8 cellular contexts compared by ENCODE assay signal in genomic region chr6:109455161-109455501, GRCh38. TPM values are rescaled to one million over a fixed set of nuclear protein-coding genes. Genes with fewer than 3 reads are reported as not detected.
DNase-seq lines count a peak whose midpoint lies in the region; ATAC-seq, FAIRE-seq and TF ChIP-seq lines count a peak whose summit lies in the region.

No MANE protein-coding gene starts in this region.

- H3K4me1 ChIP-seq in endocrine pancreas (ENCODE audit: control insufficient read depth, insufficient read depth, low read length): no peaks in the 10 kb centered on the region

- H3K4me1 Mint-ChIP-seq in T-helper 2 cell treated with Interferon-gamma antibody and Interleukin-4, amounts not matched to agents 5 μg/mL and 100 μg/mL, for 36 hours (ENCODE audit: low read depth): peaks cover 59% of the 10 kb centered on the region
- peaks cover 29% of the 10 kb centered on the region for H3K4me1 Mint-ChIP-seq in nephron

- no peak for FAIRE-seq in D721Med (lab: Jason Lieb, UNC)

- H3K9me3 ChIP-seq in endocrine pancreas (ENCODE audit: control insufficient read depth, low read length): no peaks in the 10 kb centered on the region

- TF ChIP-seq CTCF in nephron (IDR thresholded peaks at IDR 0.05; ENCODE audit: unreplicated experiment in 3 of 3): no peak
- TF ChIP-seq CTCF in D721Med (IDR thresholded peaks at IDR 0.05; ENCODE audit: insufficient read depth, missing control alignments): no peak
- TF ChIP-seq CTCF in omental fat pad (IDR thresholded peaks at IDR 0.05): no peak

- DNase-seq in AML-193 (lab: John Stamatoyannopoulos, UW) (peak; percentile 36 to 38), D721Med (ENCODE audit: insufficient read length, low spot score) (no peak), omental fat pad (ENCODE audit: low spot score) (no peak)
- peak; percentile 58 for DNase-seq in T-helper 2 cell treated with Interferon-gamma antibody and Interleukin-4, amounts not matched to agents 5 μg/mL and 100 μg/mL, for 36 hours (ENCODE audit: low spot score)

- H3K9ac ChIP-seq in endocrine pancreas (ENCODE audit: control insufficient read depth, insufficient read depth, low read length): peak overlapping the region; percentile 96

- ATAC-seq in GM19035 (IDR thresholded peaks at IDR 0.05; ENCODE audit: unreplicated experiment) (peak; percentile 19), HG03280 (IDR thresholded peaks at IDR 0.05; ENCODE audit: unreplicated experiment) (peak; percentile 17), omental fat pad (ENCODE audit: low FRiP score) (no peak)

- H3K36me3 ChIP-seq in endocrine pancreas (ENCODE audit: control insufficient read depth, insufficient read depth, low read length): no peaks in the 10 kb centered on the region

- H3K4me3 ChIP-seq in endocrine pancreas (ENCODE audit: control insufficient read depth, insufficient read depth, low read length): no peak overlapping the region

- H3K36me3 Mint-ChIP-seq in T-helper 2 cell treated with Interferon-gamma antibody and Interleukin-4, amounts not matched to agents 5 μg/mL and 100 μg/mL, for 36 hours (ENCODE audit: low read depth): peaks cover 30% of the 10 kb centered on the region
- H3K36me3 Mint-ChIP-seq in nephron (ENCODE audit: low read depth): peaks cover 7% of the 10 kb centered on the region

- no peaks in the 10 kb centered on the region for H3K27me3 Mint-ChIP-seq in T-helper 2 cell treated with Interferon-gamma antibody and Interleukin-4, amounts not matched to agents 5 μg/mL and 100 μg/mL, for 36 hours (ENCODE audit: low read depth)
- H3K27me3 Mint-ChIP-seq in nephron (ENCODE audit: low read depth): peaks cover 14% of the 10 kb centered on the region

- H3K27ac Mint-ChIP-seq in T-helper 2 cell treated with Interferon-gamma antibody and Interleukin-4, amounts not matched to agents 5 μg/mL and 100 μg/mL, for 36 hours: peak overlapping the region; percentile 97
- peak overlapping the region; percentile 65 to 72 (median 72) for H3K27ac Mint-ChIP-seq in nephron

- H3K4me3 Mint-ChIP-seq in T-helper 2 cell treated with Interferon-gamma antibody and Interleukin-4, amounts not matched to agents 5 μg/mL and 100 μg/mL, for 36 hours: peak overlapping the region; percentile 96
- H3K4me3 Mint-ChIP-seq in nephron: peak overlapping the region; percentile 97

- no peaks in the 10 kb centered on the region for H3K9me3 Mint-ChIP-seq in T-helper 2 cell treated with Interferon-gamma antibody and Interleukin-4, amounts not matched to agents 5 μg/mL and 100 μg/mL, for 36 hours
- H3K9me3 Mint-ChIP-seq in nephron: no peaks in the 10 kb centered on the region

- no peaks in the 10 kb centered on the region for H3K27me3 ChIP-seq in endocrine pancreas (ENCODE audit: control insufficient read depth, insufficient read depth, low read length)

RNA-seq across cellular contexts. Expression of gene MICAL1, which starts 0.4 kb away (rescaled TPM):
- 10 to 100 TPM; 14.0 to 48.7 (median 30.2) TPM for total RNA-seq in omental fat pad

RNA-seq across cellular contexts. Expression of gene SMPD2, which starts 14.6 kb away (rescaled TPM):
- 10 to 100 TPM; 10.2 to 16.2 (median 10.7) TPM for total RNA-seq in omental fat pad

RNA-seq across cellular contexts. Expression of gene PPIL6, which starts 14.7 kb away (rescaled TPM):
- 1 to 10 TPM; 2.3 to 7.4 (median 4.1) TPM for total RNA-seq in omental fat pad

RNA-seq across cellular contexts. Expression of gene ZBTB24, which starts 27.9 kb away (rescaled TPM):
- 1 to 10 TPM; 4.7 to 9.8 (median 6.9) TPM for total RNA-seq in omental fat pad

Comparison
In these comparisons a context has a peak if more than half of its experiments do, and no peak if none do; other contexts are left out.
1. DNase-seq: peak in AML-193 (2 of 2) and T-helper 2 cell treated with Interferon-gamma antibody and Interleukin-4, amounts not matched to agents 5 μg/mL and 100 μg/mL, for 36 hours (single experiment); none in D721Med (single experiment) and omental fat pad (single experiment).